Comparison of ENCODE assay signal across 15 cellular contexts in genomic region chr4:1310796-1311715, GRCh38. TPM values are rescaled to one million over a fixed set of nuclear protein-coding genes. Genes with fewer than 3 reads are reported as not detected.
DNase-seq lines count a peak whose midpoint lies in the region; ATAC-seq and TF ChIP-seq lines count a peak whose summit lies in the region.
"Had no signal": no experiment of that assay in that cellular context is flagged by ENCODE, and none has a peak within 500 bp of the region (broad histone marks: within the 10 kb centered on the region; RNA-seq: fewer than 3 reads in every experiment).

No MANE protein-coding gene starts in this region.

- H3K27ac Mint-ChIP-seq in activated T-helper 17 cell treated with anti-CD3 and anti-CD28 coated beads, Interleukin-2, amount 50 U/mL, for 72 hours, result peak overlapping the region; percentile 13
- H3K27ac Mint-ChIP-seq: activated T-helper 2 cell treated with anti-CD3 and anti-CD28 coated beads, Interferon-gamma antibody, Interleukin-2, Interleukin-4, amounts not matched to agents 10 μg/mL and 5 μg/mL and 100 μg/mL, durations not matched to agents 14 hours and 24 hours and 36 hours had no signal

- peak overlapping the region; percentile 76 for H3K27ac ChIP-seq in stomach smooth muscle (ENCODE audit: low read length)

- peak; percentile 28 for DNase-seq in activated gamma-delta T cell (lab: John Stamatoyannopoulos, UW)
- DNase-seq in activated gamma-delta T cell treated with Interleukin-2 at 50 U/mL for 16 hours, result no peak
- no peak for DNase-seq in fibroblast of mammary gland (ENCODE audit: low read depth)
- DNase-seq in BE2C, result no peak
- no peak for DNase-seq in NCI-H2171 (lab: John Stamatoyannopoulos, UW)
- DNase-seq: cortex of kidney, islet precursor cell, NCI-H1048, NCI-H526 treated with DMSO at 0.1 percent for 48 hours had no signal

- H3K9me3 ChIP-seq in stomach smooth muscle (ENCODE audit: control insufficient read depth in 2 of 2, low read length in 2 of 2) (no peaks in the 10 kb centered on the region), BE2C (no peaks in the 10 kb centered on the region)

- no peak for TF ChIP-seq POLR2A in GM18505 (IDR thresholded peaks at IDR 0.05; ENCODE audit: borderline replicate concordance, extremely low read depth, insufficient read depth, insufficient read length)

- peaks cover 37% of the 10 kb centered on the region for H3K4me1 ChIP-seq in stomach smooth muscle (ENCODE audit: control insufficient read depth, insufficient read depth, low read length)
- no peaks in the 10 kb centered on the region; the same call in 1 of the 2 replicates for H3K4me1 ChIP-seq in BE2C

- no peaks in the 10 kb centered on the region for H3K27me3 Mint-ChIP-seq in activated T-helper 17 cell treated with anti-CD3 and anti-CD28 coated beads, Interleukin-2, amount 50 U/mL, for 72 hours

- TF ChIP-seq CTCF in fibroblast of mammary gland (conservative IDR thresholded peaks at IDR 0.05; ENCODE audit: control insufficient read depth, insufficient read depth, low read depth, low read length) (no peak), BE2C (IDR thresholded peaks at IDR 0.05; ENCODE audit: low read depth, low read length) (no peak)

- H3K36me3 ChIP-seq in stomach smooth muscle (ENCODE audit: control insufficient read depth in 2 of 2, insufficient read depth in 2 of 2, low read length in 2 of 2) (peaks cover 25 to 28% of the 10 kb centered on the region in 2 donors), BE2C (peaks cover 42% of the 10 kb centered on the region)

- peak overlapping the region; percentile 71 for H3K4me3 Mint-ChIP-seq in activated T-helper 17 cell treated with anti-CD3 and anti-CD28 coated beads, Interleukin-2, amount 50 U/mL, for 72 hours

- no peaks in the 10 kb centered on the region for H3K9me3 Mint-ChIP-seq in activated T-helper 17 cell treated with anti-CD3 and anti-CD28 coated beads, Interleukin-2, amount 50 U/mL, for 72 hours
- H3K9me3 Mint-ChIP-seq: activated T-helper 2 cell treated with anti-CD3 and anti-CD28 coated beads, Interferon-gamma antibody, Interleukin-2, Interleukin-4, amounts not matched to agents 10 μg/mL and 5 μg/mL and 100 μg/mL, durations not matched to agents 14 hours and 24 hours and 36 hours had no signal

- H3K4me3 ChIP-seq in fibroblast of mammary gland (ENCODE audit: control insufficient read depth, low read depth, low read length) (peak overlapping the region; percentile 58), stomach smooth muscle (ENCODE audit: low read length in 2 of 2) (no peak overlapping the region), BE2C (ENCODE audit: low read depth, low read length) (no peak overlapping the region)
- H3K4me3 ChIP-seq: GM12878, skin epidermis had no signal

- H3K4me1 Mint-ChIP-seq in activated T-helper 17 cell treated with anti-CD3 and anti-CD28 coated beads, Interleukin-2, amount 50 U/mL, for 72 hours, result peaks cover 30% of the 10 kb centered on the region

- H3K9ac ChIP-seq in stomach smooth muscle (ENCODE audit: low read length in 2 of 2), result peak overlapping the region in 1 of 2 donors; percentile 29

- ATAC-seq in activated T-helper 17 cell treated with anti-CD3 and anti-CD28 coated beads, Interleukin-2, amount 50 U/mL, for 72 hours (replicated peaks), result peak; percentile 41
- ATAC-seq in GM18505 (IDR thresholded peaks at IDR 0.05; ENCODE audit: unreplicated experiment), result no peak
- ATAC-seq: GM12878 had no signal

- H3K36me3 Mint-ChIP-seq in activated T-helper 17 cell treated with anti-CD3 and anti-CD28 coated beads, Interleukin-2, amount 50 U/mL, for 72 hours (ENCODE audit: low read depth), result peaks cover 58% of the 10 kb centered on the region

- no peaks in the 10 kb centered on the region for H3K27me3 ChIP-seq in stomach smooth muscle (ENCODE audit: control insufficient read depth in 1 of 2, insufficient read depth in 2 of 2, low read length in 2 of 2)
- no peaks in the 10 kb centered on the region for H3K27me3 ChIP-seq in BE2C

RNA-seq across cellular contexts. Expression of gene MAEA, which starts 21.4 kb away (rescaled TPM):
- total RNA-seq in activated T-helper 17 cell treated with anti-CD3 and anti-CD28 coated beads, Interleukin-2, amount 50 U/mL, for 72 hours, result 10 to 100 TPM; 61.4 to 62.8 TPM
- polyA plus RNA-seq in BE2C (2012; ENCODE audit: insufficient read depth, insufficient read length, low read depth), result 247 TPM

RNA-seq across cellular contexts. Expression of gene UVSSA, which starts 36.0 kb away (rescaled TPM):
- total RNA-seq in activated T-helper 17 cell treated with anti-CD3 and anti-CD28 coated beads, Interleukin-2, amount 50 U/mL, for 72 hours, result 10 to 100 TPM; 15.8 to 22.3 TPM
- 32.7 TPM for polyA plus RNA-seq in BE2C (2012; ENCODE audit: insufficient read depth, insufficient read length, low read depth)
